Comparison of ENCODE assay signal across 10 cellular contexts in the genomic region with DNA sequence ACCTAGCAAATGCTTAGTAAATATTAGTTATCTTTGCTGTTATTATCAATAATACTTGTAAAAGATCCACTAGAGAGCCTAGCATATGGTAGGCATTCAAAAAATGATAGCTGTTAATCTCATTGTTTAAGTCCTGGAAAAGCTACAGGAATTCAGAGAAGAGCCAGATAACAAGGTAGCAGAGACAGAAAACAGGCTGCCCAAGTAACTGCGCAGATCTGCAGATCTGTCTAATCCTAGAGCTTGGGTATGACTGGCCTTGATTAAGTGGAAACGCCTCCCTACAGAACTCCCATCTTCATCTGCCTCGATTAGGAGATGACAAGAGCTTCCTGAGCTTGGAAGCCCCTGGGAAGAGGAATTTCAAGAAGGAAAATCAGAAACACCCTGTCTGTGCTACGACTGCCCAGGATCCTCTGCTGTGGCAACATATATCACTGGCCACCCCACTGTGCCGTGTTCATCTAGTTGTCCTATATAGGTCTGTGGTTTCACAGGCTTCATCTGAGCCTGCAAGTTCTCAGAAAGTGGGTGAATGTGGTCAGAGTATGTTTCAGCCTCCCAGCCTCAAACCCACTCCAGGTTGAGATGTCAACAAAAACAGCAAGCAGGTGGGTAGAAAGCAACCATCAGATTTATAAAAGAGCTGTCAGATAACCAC.
DNase-seq lines count a peak whose midpoint lies in the region; ATAC-seq lines count a peak whose summit lies in the region.
"Had no signal": no experiment of that assay in that cellular context is flagged by ENCODE, and none has a peak within 500 bp of the region (broad histone marks: within the 10 kb centered on the region; RNA-seq: fewer than 3 reads in every experiment).

No MANE protein-coding gene starts in this region.

- H3K27ac Mint-ChIP-seq in activated CD4-positive, alpha-beta T cell treated with anti-CD3 and anti-CD28 coated beads, Interleukin-2, amount 10 ng/mL, durations not matched to agents 7 days and 5 days = peak overlapping the region; percentile 48
- no peak overlapping the region for H3K27ac Mint-ChIP-seq in naive thymus-derived CD4-positive, alpha-beta T cell
- H3K27ac Mint-ChIP-seq: nephron progenitor cell had no signal

- intact Hi-C loops in naive thymus-derived CD4-positive, alpha-beta T cell (cut with micrococcal nuclease) = no loop called here

- peak; percentile 97 for ATAC-seq in GM21390 (IDR thresholded peaks at IDR 0.05; ENCODE audit: unreplicated experiment)
- ATAC-seq in HG03457 (IDR thresholded peaks at IDR 0.05; ENCODE audit: unreplicated experiment) = peak; percentile 80
- ATAC-seq in naive thymus-derived CD4-positive, alpha-beta T cell = peak; percentile 82

- H3K27me3 ChIP-seq in naive thymus-derived CD4-positive, alpha-beta T cell (ENCODE audit: control insufficient read depth in 2 of 2, insufficient read depth in 2 of 2, low read length in 2 of 2) = no peaks in the 10 kb centered on the region

- H3K4me1 ChIP-seq in naive thymus-derived CD4-positive, alpha-beta T cell (ENCODE audit: control insufficient read depth in 2 of 2, insufficient read depth in 2 of 2, low read length in 2 of 2) = peaks cover 0 to 34% of the 10 kb centered on the region in 2 donors

- no peak overlapping the region for H3K27ac ChIP-seq in naive thymus-derived CD4-positive, alpha-beta T cell (ENCODE audit: low read depth, low read length)

- H3K36me3 Mint-ChIP-seq in activated CD4-positive, alpha-beta T cell treated with anti-CD3 and anti-CD28 coated beads, Interleukin-2, amount 10 ng/mL, durations not matched to agents 7 days and 5 days (ENCODE audit: low read depth) = no peaks in the 10 kb centered on the region
- no peaks in the 10 kb centered on the region for H3K36me3 Mint-ChIP-seq in naive thymus-derived CD4-positive, alpha-beta T cell

- H3K9me3 ChIP-seq in naive thymus-derived CD4-positive, alpha-beta T cell (ENCODE audit: control insufficient read depth in 2 of 3, low read length in 3 of 3) = no peaks in the 10 kb centered on the region

- peak; percentile 38 for DNase-seq in activated CD4-positive, alpha-beta T cell treated with anti-CD3 and anti-CD28 coated beads, Interleukin-2, amount 10 ng/mL, durations not matched to agents 7 days and 5 days
- DNase-seq in activated CD4-positive, alpha-beta T cell treated with anti-CD3 and anti-CD28 coated beads for 1 hour = no peak
- DNase-seq in naive thymus-derived CD4-positive, alpha-beta T cell = no peak
- no peak for DNase-seq in RPMI8226
- no peak for DNase-seq in retina
- DNase-seq in NCI-H510A treated with DMSO at 0.1 percent for 48 hours (lab: John Stamatoyannopoulos, UW) = no peak
- DNase-seq: head of caudate nucleus, nephron progenitor cell had no signal

- H3K4me3 Mint-ChIP-seq in activated CD4-positive, alpha-beta T cell treated with anti-CD3 and anti-CD28 coated beads, Interleukin-2, amount 10 ng/mL, durations not matched to agents 7 days and 5 days = no peak overlapping the region
- H3K4me3 Mint-ChIP-seq in naive thymus-derived CD4-positive, alpha-beta T cell = peak overlapping the region in 1 of 10 donors; percentile 39
- H3K4me3 Mint-ChIP-seq: nephron progenitor cell had no signal

- H3K4me3 ChIP-seq in naive thymus-derived CD4-positive, alpha-beta T cell (ENCODE audit: low read length) = no peak overlapping the region

- POLR2A ChIA-PET in activated CD4-positive, alpha-beta T cell treated with anti-CD3 and anti-CD28 coated beads, Interleukin-2, amount 10 ng/mL, durations not matched to agents 7 days and 5 days (lab: Charles Lee) = no interaction called here
- POLR2A ChIA-PET in naive thymus-derived CD4-positive, alpha-beta T cell (lab: Charles Lee) = no interaction called here

- CTCF ChIA-PET in activated CD4-positive, alpha-beta T cell treated with anti-CD3 and anti-CD28 coated beads, Interleukin-2, amount 10 ng/mL, durations not matched to agents 7 days and 5 days (lab: Charles Lee) = interaction anchor here (0.7 to 1.6 kb wide), 4 partner anchors 10 to 26 kb away, joined by 3 to 5 read pairs (median 3); no protein-coding TSS in a partner anchor
- CTCF ChIA-PET in naive thymus-derived CD4-positive, alpha-beta T cell (lab: Charles Lee) = interaction anchor here (1.2 kb wide), 1 partner anchor 23 kb away, joined by 3 read pairs; no protein-coding TSS in a partner anchor

- H3K9me3 Mint-ChIP-seq in activated CD4-positive, alpha-beta T cell treated with anti-CD3 and anti-CD28 coated beads, Interleukin-2, amount 10 ng/mL, durations not matched to agents 7 days and 5 days = no peaks in the 10 kb centered on the region
- H3K9me3 Mint-ChIP-seq in naive thymus-derived CD4-positive, alpha-beta T cell = peaks cover 0 to 1% (median 0%) of the 10 kb centered on the region in 11 donors
- H3K9me3 Mint-ChIP-seq: nephron progenitor cell had no signal

- H3K27me3 Mint-ChIP-seq in activated CD4-positive, alpha-beta T cell treated with anti-CD3 and anti-CD28 coated beads, Interleukin-2, amount 10 ng/mL, durations not matched to agents 7 days and 5 days = peaks cover 24% of the 10 kb centered on the region
- peaks cover 5 to 24% (median 11%) of the 10 kb centered on the region in 5 donors for H3K27me3 Mint-ChIP-seq in naive thymus-derived CD4-positive, alpha-beta T cell

- no peaks in the 10 kb centered on the region for H3K36me3 ChIP-seq in naive thymus-derived CD4-positive, alpha-beta T cell (ENCODE audit: control insufficient read depth in 2 of 3, insufficient read depth in 3 of 3, low read length in 3 of 3)

- H3K4me1 Mint-ChIP-seq in activated CD4-positive, alpha-beta T cell treated with anti-CD3 and anti-CD28 coated beads, Interleukin-2, amount 10 ng/mL, durations not matched to agents 7 days and 5 days = peaks cover 22% of the 10 kb centered on the region
- H3K4me1 Mint-ChIP-seq in naive thymus-derived CD4-positive, alpha-beta T cell = peaks cover 0 to 13% (median 0%) of the 10 kb centered on the region in 7 donors
- H3K4me1 Mint-ChIP-seq: nephron progenitor cell had no signal
